29 cellular contexts compared by ENCODE assay signal in the genomic region with DNA sequence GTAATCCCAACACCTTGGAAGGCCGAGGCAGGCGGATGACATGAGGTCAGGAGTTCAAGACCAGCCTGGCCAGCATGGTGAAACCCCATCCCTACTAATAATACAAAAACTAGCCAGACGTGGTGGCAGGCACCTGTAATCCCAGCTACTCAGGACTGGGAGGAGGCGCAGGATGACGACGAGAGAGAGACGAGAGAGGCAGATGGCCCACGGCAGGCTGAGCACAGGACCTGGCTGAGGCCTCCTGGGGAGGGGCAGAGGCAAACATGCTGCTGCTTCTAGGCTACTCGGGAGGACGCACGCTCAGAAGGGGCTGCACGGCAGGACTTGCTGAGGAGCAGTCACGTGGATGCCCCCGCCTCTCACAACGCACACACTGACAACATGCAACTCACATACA. TPM values are rescaled to one million over a fixed set of nuclear protein-coding genes. Genes with fewer than 3 reads are reported as not detected.
DNase-seq lines count a peak whose midpoint lies in the region; TF ChIP-seq lines count a peak whose summit lies in the region.
"Had no signal": no experiment of that assay in that cellular context is flagged by ENCODE, and none has a peak within 500 bp of the region (broad histone marks: within the 10 kb centered on the region; RNA-seq: fewer than 3 reads in every experiment).

No MANE protein-coding gene starts in this region.

- H3K4me1 Mint-ChIP-seq in glutamatergic neuron (ENCODE audit: low read depth, unreplicated experiment): peaks cover 30% of the 10 kb centered on the region
- H3K4me1 Mint-ChIP-seq: activated CD4-positive, alpha-beta T cell treated with anti-CD3 and anti-CD28 coated beads for 36 hours; activated naive CD8-positive, alpha-beta T cell treated with anti-CD3 and anti-CD28 coated beads for 36 hours; stimulated activated memory B cell treated with anti-CD40 and anti-IgM and Interleukin-4, amounts not matched to agents 10 μg/mL and 1 μg/mL and 100 μg/mL, for 72 hours had no signal

- H3K4me3 Mint-ChIP-seq in glutamatergic neuron (ENCODE audit: unreplicated experiment): no peak overlapping the region
- H3K4me3 Mint-ChIP-seq: activated CD4-positive, alpha-beta T cell treated with anti-CD3 and anti-CD28 coated beads for 36 hours; activated CD8-positive, alpha-beta T cell treated with anti-CD3 and anti-CD28 coated beads, Interleukin-2, amount 10 ng/mL, durations not matched to agents 7 days and 5 days; activated naive CD8-positive, alpha-beta T cell treated with anti-CD3 and anti-CD28 coated beads for 36 hours; nephron; stimulated activated memory B cell treated with anti-CD40 and anti-IgM and Interleukin-4, amounts not matched to agents 10 μg/mL and 1 μg/mL and 100 μg/mL, for 72 hours; T-helper 1 cell treated with Interleukin-12 subunit alpha and Interleukin-12 subunit beta and Interleukin-4 antibody, amounts not matched to agents 30 μg/mL and 1 μg/mL, for 36 hours had no signal

- H3K27me3 Mint-ChIP-seq in glutamatergic neuron (ENCODE audit: unreplicated experiment): peaks cover 6% of the 10 kb centered on the region

- peaks cover 10% of the 10 kb centered on the region for H3K9me3 Mint-ChIP-seq in glutamatergic neuron (ENCODE audit: unreplicated experiment)
- H3K9me3 Mint-ChIP-seq: activated naive CD8-positive, alpha-beta T cell treated with anti-CD3 and anti-CD28 coated beads for 36 hours; nephron; T-helper 1 cell treated with Interleukin-12 subunit alpha and Interleukin-12 subunit beta and Interleukin-4 antibody, amounts not matched to agents 30 μg/mL and 1 μg/mL, for 36 hours had no signal

- intact Hi-C loops in sigmoid colon (cut with DNase I): loop anchor here (5.0 kb wide), 1 partner anchor 155 kb away; no protein-coding TSS in a partner anchor

- no peak for TF ChIP-seq CTCF in VCaP (conservative IDR thresholded peaks at IDR 0.05)
- TF ChIP-seq CTCF in glutamatergic neuron (IDR thresholded peaks at IDR 0.05; ENCODE audit: partially characterized antibody, unreplicated experiment): no peak
- no peak for TF ChIP-seq CTCF in sigmoid colon (IDR thresholded peaks at IDR 0.05)

- TF ChIP-seq POLR2A in sigmoid colon (IDR thresholded peaks at IDR 0.05): no peak

- H3K9me3 ChIP-seq in sigmoid colon: no peaks in the 10 kb centered on the region
- H3K9me3 ChIP-seq: lower lobe of right lung, right lobe of liver, suprapubic skin, uterus had no signal

- no peaks in the 10 kb centered on the region for H3K27me3 ChIP-seq in sigmoid colon
- H3K27me3 ChIP-seq: right lobe of liver, suprapubic skin, uterus had no signal

- TF ChIP-seq EP300 in sigmoid colon (IDR thresholded peaks at IDR 0.05): no peak

- DNase-seq in NCI-H1694 (lab: John Stamatoyannopoulos, UW) (peak; percentile 14), glutamatergic neuron (peak; percentile 80), sigmoid colon (no peak), NCI-H128 (lab: John Stamatoyannopoulos, UW; ENCODE audit: unreplicated experiment) (no peak), HCEC 1CT (no peak), EL (no peak), NCI-H345 treated with DMSO at 0.1 percent for 48 hours (lab: John Stamatoyannopoulos, UW; ENCODE audit: unreplicated experiment) (no peak)
- DNase-seq: activated CD4-positive, alpha-beta T cell treated with anti-CD3 and anti-CD28 coated beads for 36 hours; activated CD8-positive, alpha-beta T cell treated with anti-CD3 and anti-CD28 coated beads, Interleukin-2, amount 10 ng/mL, durations not matched to agents 7 days and 5 days; activated effector memory CD4-positive, alpha-beta T cell treated with Interleukin-2 at 50 U/mL for 16 hours; activated naive CD8-positive, alpha-beta T cell treated with anti-CD3 and anti-CD28 coated beads for 36 hours; activated T-cell treated with anti-CD3 and anti-CD28 coated beads for 4 hours; aorta; COR-L47; DMS79 treated with DMSO at 0.1 percent for 48 hours; lower lobe of right lung; NCI-H187; NCI-H774; RPMI8226; stimulated activated CD4-positive, alpha-beta T cell treated with anti-CD3 and anti-CD28 coated beads, Interleukin-12 subunit alpha, Interleukin-12 subunit beta, amount 100 ng/mL, for 4 hours; stimulated activated CD4-positive, alpha-beta T cell treated with anti-CD3 and anti-CD28 coated beads, Interleukin-4, amount 100 ng/mL, for 24 hours; uterus had no signal

- 90 to 95% methylated on average over 15 of the region's 15 CpGs for WGBS in sigmoid colon, 2 donors

- peaks cover 9% of the 10 kb centered on the region for H3K36me3 Mint-ChIP-seq in glutamatergic neuron (ENCODE audit: unreplicated experiment)
- H3K36me3 Mint-ChIP-seq: activated naive CD8-positive, alpha-beta T cell treated with anti-CD3 and anti-CD28 coated beads for 36 hours; stimulated activated memory B cell treated with anti-CD40 and anti-IgM and Interleukin-4, amounts not matched to agents 10 μg/mL and 1 μg/mL and 100 μg/mL, for 72 hours had no signal

- H3K27ac ChIP-seq in VCaP (peak overlapping the region; percentile 85; the same call in 1 of the 2 replicates), sigmoid colon (peak overlapping the region in 3 of 4 donors; percentile 82 to 90 (median 85))
- H3K27ac ChIP-seq: lower lobe of right lung, parathyroid adenoma, right lobe of liver, suprapubic skin, uterus had no signal

- H3K4me3 ChIP-seq in sigmoid colon: peak overlapping the region in 1 of 4 donors; percentile 43
- H3K4me3 ChIP-seq: lower lobe of right lung, right lobe of liver, suprapubic skin, uterus had no signal

- no peaks in the 10 kb centered on the region for H3K36me3 ChIP-seq in sigmoid colon
- H3K36me3 ChIP-seq: lower lobe of right lung, right lobe of liver, suprapubic skin, uterus had no signal

- peaks cover 0 to 79% (median 60%) of the 10 kb centered on the region in 4 donors for H3K4me1 ChIP-seq in sigmoid colon
- H3K4me1 ChIP-seq: lower lobe of right lung, parathyroid adenoma, uterus had no signal

- H3K27ac Mint-ChIP-seq in glutamatergic neuron (ENCODE audit: unreplicated experiment): no peak overlapping the region
- H3K27ac Mint-ChIP-seq: activated CD4-positive, alpha-beta T cell treated with anti-CD3 and anti-CD28 coated beads for 36 hours; activated CD8-positive, alpha-beta T cell treated with anti-CD3 and anti-CD28 coated beads, Interleukin-2, amount 10 ng/mL, durations not matched to agents 7 days and 5 days; activated naive CD8-positive, alpha-beta T cell treated with anti-CD3 and anti-CD28 coated beads for 36 hours; nephron; stimulated activated memory B cell treated with anti-CD40 and anti-IgM and Interleukin-4, amounts not matched to agents 10 μg/mL and 1 μg/mL and 100 μg/mL, for 72 hours; T-helper 1 cell treated with Interleukin-12 subunit alpha and Interleukin-12 subunit beta and Interleukin-4 antibody, amounts not matched to agents 30 μg/mL and 1 μg/mL, for 36 hours had no signal

RNA-seq across cellular contexts. Expression of gene DIP2C, which starts 22.4 kb away (rescaled TPM):
- total RNA-seq in glutamatergic neuron (ENCODE audit: unreplicated experiment) (52.6 TPM), sigmoid colon (10 to 100 TPM; 42.1 to 67.9 (median 50.3) TPM)
- polyA plus RNA-seq in sigmoid colon: 1 to 10 TPM; 1.8 to 5.5 (median 3.0) TPM

Comparison
In these comparisons a context has a peak if more than half of its experiments do, and no peak if none do; other contexts are left out.
1. DNase-seq: peak in NCI-H1694 (single experiment) and glutamatergic neuron (single experiment); none in sigmoid colon (single experiment), NCI-H128 (single experiment), HCEC 1CT (single experiment), EL (single experiment) and NCI-H345 treated with DMSO at 0.1 percent for 48 hours (single experiment).